8 cellular contexts compared by ENCODE assay signal in genomic region chr1:207963429-207964194, GRCh38. TPM values are rescaled to one million over a fixed set of nuclear protein-coding genes. Genes with fewer than 3 reads are reported as not detected.
DNase-seq lines count a peak whose midpoint lies in the region; ATAC-seq and TF ChIP-seq lines count a peak whose summit lies in the region.

No MANE protein-coding gene starts in this region.

- H3K4me2 ChIP-seq in BLaER1 treated with 17β-estradiol and CSF1 and Interleukin-3, amounts not matched to agents 10 nM and 100 nM = peak overlapping the region; percentile 82 to 98 (median 92)

- DNase-seq in GM19238 (ENCODE audit: insufficient read length, low spot score) = peak; percentile 94
- peak; percentile 88 for DNase-seq in NCI-H510A treated with DMSO at 0.1 percent for 48 hours (lab: John Stamatoyannopoulos, UW)
- DNase-seq in activated CD4-positive, alpha-beta T cell treated with anti-CD3 and anti-CD28 coated beads, Interleukin-2, amount 50 U/mL, for 4 hours = peak; percentile 68 to 70
- DNase-seq in right lobe of liver = peak; percentile 90 to 96 (median 95)
- peak; percentile 83 for DNase-seq in stimulated activated CD4-positive, alpha-beta T cell treated with anti-CD3 and anti-CD28 coated beads, Interleukin-4, amount 100 ng/mL, for 24 hours

- peak; percentile 97 for TF ChIP-seq POLR2A in right lobe of liver (IDR thresholded peaks at IDR 0.05)

- no peaks in the 10 kb centered on the region for H3K9me3 Mint-ChIP-seq in dendritic cell treated with granulocyte-macrophage colony-stimulating factor and Interleukin-4, amounts not matched to agents 40 ng/mL and 50 ng/mL, for 4 days

- peaks cover 0 to 5% (median 0%) of the 10 kb centered on the region in 11 experiments; a peak in 1 of 22 replicates for H4K20me1 ChIP-seq in BLaER1 treated with 17β-estradiol and CSF1 and Interleukin-3, amounts not matched to agents 10 nM and 100 nM

- peaks cover 39 to 47% (median 46%) of the 10 kb centered on the region in 11 experiments for H3K27me3 ChIP-seq in BLaER1 treated with 17β-estradiol and CSF1 and Interleukin-3, amounts not matched to agents 10 nM and 100 nM
- H3K27me3 ChIP-seq in right lobe of liver = no peaks in the 10 kb centered on the region

- WGBS in right lobe of liver (ENCODE audit: insufficient coverage, low coverage, low lambda C conversion rate, missing lambda C conversion rate) = 2% methylated on average over 13 of the region's 58 CpGs

- H3K4me1 Mint-ChIP-seq in dendritic cell treated with granulocyte-macrophage colony-stimulating factor and Interleukin-4, amounts not matched to agents 40 ng/mL and 50 ng/mL, for 4 days (ENCODE audit: low read depth) = peaks cover 35% of the 10 kb centered on the region

- peaks cover 11 to 26% (median 21%) of the 10 kb centered on the region in 10 experiments for H3K4me1 ChIP-seq in BLaER1 treated with 17β-estradiol and CSF1 and Interleukin-3, amounts not matched to agents 10 nM and 100 nM
- H3K4me1 ChIP-seq in right lobe of liver = peaks cover 0 to 14% (median 4%) of the 10 kb centered on the region in 4 donors

- H3K27ac Mint-ChIP-seq in dendritic cell treated with granulocyte-macrophage colony-stimulating factor and Interleukin-4, amounts not matched to agents 40 ng/mL and 50 ng/mL, for 4 days = peak overlapping the region; percentile 93

- peaks cover 38% of the 10 kb centered on the region for H3K27me3 Mint-ChIP-seq in dendritic cell treated with granulocyte-macrophage colony-stimulating factor and Interleukin-4, amounts not matched to agents 40 ng/mL and 50 ng/mL, for 4 days

- H3K9ac ChIP-seq in BLaER1 treated with 17β-estradiol and CSF1 and Interleukin-3, amounts not matched to agents 10 nM and 100 nM = peak overlapping the region; percentile 62 to 78 (median 73)

- intact Hi-C loops in dendritic cell treated with granulocyte-macrophage colony-stimulating factor and Interleukin-4, amounts not matched to agents 40 ng/mL and 50 ng/mL, for 4 days (cut with micrococcal nuclease) = loop anchor here (1.0 to 2.0 kb wide), 3 partner anchors 67 to 135 kb away; no protein-coding TSS in a partner anchor
- intact Hi-C loops in right lobe of liver (cut with DNase I) = loop anchor here (5.0 to 10.0 kb wide), 3 partner anchors 76 to 149 kb away; no protein-coding TSS in a partner anchor

- peak; percentile 91 for ATAC-seq in HG03432 (IDR thresholded peaks at IDR 0.05; ENCODE audit: unreplicated experiment)
- peak; percentile 87 to 94 (median 90) for ATAC-seq in right lobe of liver

- no peaks in the 10 kb centered on the region for H3K36me3 ChIP-seq in BLaER1 treated with 17β-estradiol and CSF1 and Interleukin-3, amounts not matched to agents 10 nM and 100 nM
- H3K36me3 ChIP-seq in right lobe of liver = no peaks in the 10 kb centered on the region

- peak overlapping the region in 10 of 11 experiments; percentile 46 to 78 (median 67); a peak in 18 of 22 replicates for H3K27ac ChIP-seq in BLaER1 treated with 17β-estradiol and CSF1 and Interleukin-3, amounts not matched to agents 10 nM and 100 nM
- H3K27ac ChIP-seq in right lobe of liver = peak overlapping the region; percentile 93 to 99 (median 95)

- no peaks in the 10 kb centered on the region for H3K36me3 Mint-ChIP-seq in dendritic cell treated with granulocyte-macrophage colony-stimulating factor and Interleukin-4, amounts not matched to agents 40 ng/mL and 50 ng/mL, for 4 days (ENCODE audit: low read depth)

- peaks cover 0 to 7% (median 0%) of the 10 kb centered on the region in 11 experiments; a peak in 1 of 22 replicates for H3K9me3 ChIP-seq in BLaER1 treated with 17β-estradiol and CSF1 and Interleukin-3, amounts not matched to agents 10 nM and 100 nM (replicated peaks in 1 of 11)
- H3K9me3 ChIP-seq in right lobe of liver = no peaks in the 10 kb centered on the region

- peak overlapping the region; percentile 38 to 69 (median 60) for H3K4me3 ChIP-seq in BLaER1 treated with 17β-estradiol and CSF1 and Interleukin-3, amounts not matched to agents 10 nM and 100 nM
- H3K4me3 ChIP-seq in right lobe of liver = peak overlapping the region; percentile 46 to 78 (median 72)

- H3K4me3 Mint-ChIP-seq in dendritic cell treated with granulocyte-macrophage colony-stimulating factor and Interleukin-4, amounts not matched to agents 40 ng/mL and 50 ng/mL, for 4 days = peak overlapping the region; percentile 77

- TF ChIP-seq CTCF in right lobe of liver (IDR thresholded peaks at IDR 0.05) = peak in 3 of 4 donors; percentile 99 to 100 (median 100)

RNA-seq across cellular contexts. Expression of gene CD34, which starts 52.7 kb away (rescaled TPM):
- 1 to 10 TPM in 5 of 6 experiments, under 1 TPM in 1; 0.70 to 2.7 (median 2.2) TPM for total RNA-seq in right lobe of liver

Comparison
In these comparisons a context has a peak if more than half of its experiments do, and no peak if none do; other contexts are left out.
1. Peak in every context shown above with its lines: DNase-seq, ATAC-seq, H3K4me3 ChIP-seq and H3K27ac ChIP-seq.